9 cellular contexts compared by ENCODE assay signal in the genomic region with DNA sequence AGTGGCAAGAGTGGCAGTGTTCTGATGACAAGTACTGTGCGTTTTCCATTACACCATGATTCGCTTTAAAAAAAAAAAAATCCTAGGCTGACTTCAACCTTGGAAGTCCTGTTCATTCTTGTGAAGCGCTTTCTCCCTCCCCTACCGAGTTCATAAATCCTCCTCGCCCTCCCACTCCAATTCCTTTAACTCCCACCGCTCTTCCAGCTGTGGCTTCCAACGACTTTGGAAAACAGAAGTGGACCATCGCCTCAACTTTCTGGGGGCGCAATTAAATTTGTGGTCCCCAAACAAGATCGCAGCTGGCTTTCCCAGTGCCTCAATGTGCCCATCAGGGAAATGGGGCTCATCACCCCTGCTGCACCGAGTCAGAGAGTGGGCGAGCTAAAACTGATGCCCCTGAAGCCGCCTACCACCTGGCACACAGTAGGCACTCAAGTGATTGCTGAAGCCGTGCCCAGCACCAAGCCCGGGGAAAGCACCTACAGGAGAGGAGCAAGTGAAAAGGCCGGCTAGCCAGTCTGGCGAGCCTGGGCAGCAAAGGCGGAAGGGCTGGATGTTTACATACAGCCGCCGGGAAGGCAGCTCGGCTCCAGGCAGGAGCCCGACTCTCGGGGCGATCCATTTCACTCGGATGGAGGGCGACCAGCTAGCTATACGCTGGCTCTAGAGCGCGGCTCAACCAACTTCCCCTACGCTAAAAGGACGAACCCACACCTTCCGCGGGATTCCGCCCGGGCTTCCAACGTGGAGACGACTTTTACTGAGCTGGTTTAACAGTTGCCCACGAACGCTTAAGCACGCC. TPM values are rescaled to one million over a fixed set of nuclear protein-coding genes. Genes with fewer than 3 reads are reported as not detected.
DNase-seq lines count a peak whose midpoint lies in the region; ATAC-seq and TF ChIP-seq lines count a peak whose summit lies in the region.
"Had no signal": no experiment of that assay in that cellular context is flagged by ENCODE, and none has a peak within 500 bp of the region (broad histone marks: within the 10 kb centered on the region; RNA-seq: fewer than 3 reads in every experiment).

No MANE protein-coding gene starts in this region.

- peaks cover 19 to 28% of the 10 kb centered on the region in 2 donors for H3K4me1 Mint-ChIP-seq in stimulated activated naive B cell treated with anti-CD40 and anti-IgM and Interleukin-4, amounts not matched to agents 10 μg/mL and 1 μg/mL and 100 μg/mL, for 72 hours

- no peaks in the 10 kb centered on the region for H3K36me3 Mint-ChIP-seq in stimulated activated naive B cell treated with anti-CD40 and anti-IgM and Interleukin-4, amounts not matched to agents 10 μg/mL and 1 μg/mL and 100 μg/mL, for 72 hours

- H3K4me3 ChIP-seq in cardiac fibroblast (replicated peaks in 1 of 2; ENCODE audit: low read depth in 2 of 2, low read length in 2 of 2), result peak overlapping the region; percentile 69 to 93

- peaks cover 0 to 4% of the 10 kb centered on the region in 2 donors for H3K27me3 Mint-ChIP-seq in stimulated activated naive B cell treated with anti-CD40 and anti-IgM and Interleukin-4, amounts not matched to agents 10 μg/mL and 1 μg/mL and 100 μg/mL, for 72 hours

- DNase-seq in Caki2 (ENCODE audit: low read depth), result peak; percentile 33
- peak; percentile 68 for DNase-seq in HCEC 1CT
- peak; percentile 36 for DNase-seq in NCI-H774 (lab: John Stamatoyannopoulos, UW)
- peak; percentile 60 to 69 for DNase-seq in cardiac fibroblast (ENCODE audit: low read depth in 2 of 2)
- DNase-seq in kidney glomerular epithelial cell (lab: John Stamatoyannopoulos, UW), result peak; percentile 52
- peak; percentile 17 for DNase-seq in stimulated activated naive B cell treated with anti-CD40 and anti-IgM and Interleukin-4, amounts not matched to agents 10 μg/mL and 1 μg/mL and 100 μg/mL, for 72 hours
- DNase-seq in mesenteric fat pad (ENCODE audit: low spot score), result no peak
- no peak for DNase-seq in NCI-H1048 (lab: John Stamatoyannopoulos, UW)

- H3K9me3 Mint-ChIP-seq in stimulated activated naive B cell treated with anti-CD40 and anti-IgM and Interleukin-4, amounts not matched to agents 10 μg/mL and 1 μg/mL and 100 μg/mL, for 72 hours, result no peaks in the 10 kb centered on the region

- TF ChIP-seq CTCF in cardiac fibroblast (IDR thresholded peaks at IDR 0.05; ENCODE audit: low read depth, low read length), result no peak

- H3K27ac Mint-ChIP-seq in stimulated activated naive B cell treated with anti-CD40 and anti-IgM and Interleukin-4, amounts not matched to agents 10 μg/mL and 1 μg/mL and 100 μg/mL, for 72 hours, result peak overlapping the region; percentile 47

- ATAC-seq in stimulated activated naive B cell treated with anti-CD40 and anti-IgM and Interleukin-4, amounts not matched to agents 10 μg/mL and 1 μg/mL and 100 μg/mL, for 72 hours (replicated peaks), result peak; percentile 33 to 39

- peak overlapping the region; percentile 86 to 90 for H3K4me3 Mint-ChIP-seq in stimulated activated naive B cell treated with anti-CD40 and anti-IgM and Interleukin-4, amounts not matched to agents 10 μg/mL and 1 μg/mL and 100 μg/mL, for 72 hours

- in situ Hi-C loops in Caki2 (cut with HindIII; ENCODE audit: low pct_unique_long_range_greater_than_20kb, low sequenced_read_pairs), result no loop called here

RNA-seq across cellular contexts. Expression of gene PLPP3, which starts 1.3 kb away (rescaled TPM):
- total RNA-seq in Caki2 (2014; rRNA removed; shearing (Covaris generic); ENCODE audit: low replicate concordance), result 3.5 and 4.1 TPM in 2 replicates
- total RNA-seq in mesenteric fat pad, result 112 TPM
- total RNA-seq: T-helper 2 cell treated with Interferon-gamma antibody and Interleukin-4, amounts not matched to agents 100 ng/mL and 5 ng/mL, for 36 hours had no signal

Comparison
In these comparisons a context has a peak if more than half of its experiments do, and no peak if none do; other contexts are left out.
1. DNase-seq: peak in Caki2 (single experiment), HCEC 1CT (single experiment), NCI-H774 (single experiment), cardiac fibroblast (2 of 2), kidney glomerular epithelial cell (single experiment) and stimulated activated naive B cell treated with anti-CD40 and anti-IgM and Interleukin-4, amounts not matched to agents 10 μg/mL and 1 μg/mL and 100 μg/mL, for 72 hours (single experiment); none in mesenteric fat pad (single experiment) and NCI-H1048 (single experiment).
2. RNA of gene PLPP3, which starts 1.3 kb away (total RNA-seq): 112 TPM in mesenteric fat pad (single experiment); 3.5 to 4.1 TPM in Caki2; every median in the first group is over 10 times any median in the second.